Comparison of ENCODE assay signal across 21 cellular contexts in genomic region chr4:46254788-46255187, GRCh38.
DNase-seq lines count a peak whose midpoint lies in the region; ATAC-seq, FAIRE-seq and TF ChIP-seq lines count a peak whose summit lies in the region.
"Had no signal": no experiment of that assay in that cellular context is flagged by ENCODE, and none has a peak within 500 bp of the region (broad histone marks: within the 10 kb centered on the region; RNA-seq: fewer than 3 reads in every experiment).

No MANE protein-coding gene starts in this region.

- H3K4me3 ChIP-seq in K562, result no peak overlapping the region
- H3K4me3 ChIP-seq: colonic mucosa, heart left ventricle had no signal

- H2AFZ ChIP-seq in K562 (ENCODE audit: low read depth, low read length), result no peak overlapping the region

- no peak overlapping the region for H3K27ac ChIP-seq in K562 (ENCODE audit: extremely low read depth, low read depth, low read length)
- H3K27ac ChIP-seq: colonic mucosa, heart left ventricle had no signal

- no peak overlapping the region for H3K9ac ChIP-seq in K562 (ENCODE audit: insufficient read depth in 1 of 2, low read depth in 2 of 2, low read length in 2 of 2)

- 0% methylated on average over 1 of the region's 1 CpG for WGBS in K562 (ENCODE audit: insufficient coverage, low coverage, missing lambda C conversion rate)

- ATAC-seq in GM19324 (IDR thresholded peaks at IDR 0.05; ENCODE audit: low FRiP score, unreplicated experiment) (peak; percentile 49), K562 (no peak)
- ATAC-seq: heart left ventricle, Right ventricle myocardium inferior, WTC11 had no signal

- H3K27ac Mint-ChIP-seq in activated naive CD4-positive, alpha-beta T cell treated with anti-CD3 and anti-CD28 coated beads for 36 hours, result no peak overlapping the region
- H3K27ac Mint-ChIP-seq: activated naive CD8-positive, alpha-beta T cell treated with anti-CD3 and anti-CD28 coated beads, Interleukin-2, amount 10 ng/mL, durations not matched to agents 7 days and 5 days; activated T-helper 2 cell treated with anti-CD3 and anti-CD28 coated beads, Interferon-gamma antibody, Interleukin-2, Interleukin-4, amounts not matched to agents 10 μg/mL and 5 μg/mL and 100 μg/mL, durations not matched to agents 14 hours and 24 hours and 36 hours; WTC11 had no signal

- no peaks in the 10 kb centered on the region for H3K36me3 Mint-ChIP-seq in activated naive CD4-positive, alpha-beta T cell treated with anti-CD3 and anti-CD28 coated beads for 36 hours (ENCODE audit: low read depth)
- H3K36me3 Mint-ChIP-seq: activated naive CD8-positive, alpha-beta T cell treated with anti-CD3 and anti-CD28 coated beads, Interleukin-2, amount 10 ng/mL, durations not matched to agents 7 days and 5 days; WTC11 had no signal

- H3K9me3 ChIP-seq in K562 (replicated peaks; ENCODE audit: control insufficient read depth, insufficient read depth, low read depth, low read length), result no peaks in the 10 kb centered on the region; the same call in 1 of the 2 replicates
- H3K9me3 ChIP-seq: colonic mucosa, heart left ventricle had no signal

- intact Hi-C loops in K562 (cut with micrococcal nuclease), result no loop called here
- intact Hi-C loops in activated naive CD4-positive, alpha-beta T cell treated with anti-CD3 and anti-CD28 coated beads for 36 hours (cut with micrococcal nuclease), result no loop called here

- no peaks in the 10 kb centered on the region for H3K9me1 ChIP-seq in K562 (ENCODE audit: control insufficient read depth, insufficient read depth, low read length)

- in situ Hi-C loops in K562 (cut with MboI), result no loop called here

- no peak for TF ChIP-seq RAD21 in K562 (CRISPR knock-in tag; conservative IDR thresholded peaks at IDR 0.05 in 1 of 2, IDR thresholded peaks at IDR 0.05 in 1 of 2)

- H3K27me3 Mint-ChIP-seq in activated naive CD4-positive, alpha-beta T cell treated with anti-CD3 and anti-CD28 coated beads for 36 hours (ENCODE audit: low read depth), result no peaks in the 10 kb centered on the region
- H3K27me3 Mint-ChIP-seq: activated naive CD8-positive, alpha-beta T cell treated with anti-CD3 and anti-CD28 coated beads, Interleukin-2, amount 10 ng/mL, durations not matched to agents 7 days and 5 days had no signal

- no peak overlapping the region for H3K4me3 Mint-ChIP-seq in activated naive CD4-positive, alpha-beta T cell treated with anti-CD3 and anti-CD28 coated beads for 36 hours
- H3K4me3 Mint-ChIP-seq: activated naive CD8-positive, alpha-beta T cell treated with anti-CD3 and anti-CD28 coated beads, Interleukin-2, amount 10 ng/mL, durations not matched to agents 7 days and 5 days; WTC11 had no signal

- TF ChIP-seq CTCF in K562 (IDR thresholded peaks at IDR 0.05 in 2 of 3, conservative IDR thresholded peaks at IDR 0.05 in 1 of 3; ENCODE audit: insufficient read depth in 2 of 3, low read depth in 1 of 3, low read length in 3 of 3) (no peak), D721Med (IDR thresholded peaks at IDR 0.05; ENCODE audit: insufficient read depth, missing control alignments) (no peak)

- no peaks in the 10 kb centered on the region for H3K4me1 ChIP-seq in K562 (replicated peaks in 1 of 2; ENCODE audit: control insufficient read depth in 2 of 2, insufficient read depth in 2 of 2, low read length in 2 of 2)
- H3K4me1 ChIP-seq: colonic mucosa, heart left ventricle had no signal

- no peak for TF ChIP-seq EP300 in K562 (IDR thresholded peaks at IDR 0.05; ENCODE audit: low read length)

- no peaks in the 10 kb centered on the region for H3K27me3 ChIP-seq in K562 (ENCODE audit: control insufficient read depth in 2 of 2, insufficient read depth in 2 of 2, low read length in 2 of 2)
- H3K27me3 ChIP-seq: colonic mucosa, heart left ventricle had no signal

- CTCF ChIA-PET in K562 (lab: Yijun Ruan, JAX; ENCODE audit: low intra/inter-chr PET ratio), result no interaction called here
- CTCF ChIA-PET in activated naive CD4-positive, alpha-beta T cell treated with anti-CD3 and anti-CD28 coated beads for 36 hours (lab: Charles Lee), result interaction anchor here (0.7 kb wide), 1 partner anchor 46 kb away, joined by 3 read pairs; no protein-coding TSS in a partner anchor

- peaks cover 5% of the 10 kb centered on the region for H3K9me3 Mint-ChIP-seq in activated naive CD4-positive, alpha-beta T cell treated with anti-CD3 and anti-CD28 coated beads for 36 hours
- H3K9me3 Mint-ChIP-seq: activated naive CD8-positive, alpha-beta T cell treated with anti-CD3 and anti-CD28 coated beads, Interleukin-2, amount 10 ng/mL, durations not matched to agents 7 days and 5 days; WTC11 had no signal

- H3K79me2 ChIP-seq in K562 (ENCODE audit: control insufficient read depth, insufficient read depth, low read length), result no peaks in the 10 kb centered on the region

- DNase-seq in NCI-H226, result peak; percentile 2
- DNase-seq in K562 (ENCODE audit: extremely low read depth in 1 of 4, low spot score in 3 of 4), result no peak
- peak; percentile 4 for DNase-seq in kidney glomerular epithelial cell (lab: John Stamatoyannopoulos, UW)
- no peak for DNase-seq in activated naive CD4-positive, alpha-beta T cell treated with anti-CD3 and anti-CD28 coated beads for 36 hours
- no peak for DNase-seq in D721Med (ENCODE audit: insufficient read length, low spot score)
- DNase-seq in NCI-H128 (lab: John Stamatoyannopoulos, UW; ENCODE audit: unreplicated experiment), result no peak
- no peak for DNase-seq in NCI-H82 (lab: John Stamatoyannopoulos, UW)
- DNase-seq: ACHN; activated CD4-positive, alpha-beta T cell treated with anti-CD3 and anti-CD28 coated beads, Interleukin-2, amount 50 U/mL, for 4 hours; activated CD8-positive, alpha-beta memory T cell treated with anti-CD3 and anti-CD28 coated beads, Interleukin-2, amount 50 U/mL, for 4 hours; activated naive CD8-positive, alpha-beta T cell treated with anti-CD3 and anti-CD28 coated beads, Interleukin-2, amount 10 ng/mL, durations not matched to agents 7 days and 5 days; C1 segment of cervical spinal cord; colonic mucosa; heart left ventricle; NCI-H1436 treated with DMSO at 0.1 percent for 48 hours; NCI-H526 treated with DMSO at 0.1 percent for 48 hours; T-helper 9 cell had no signal

- no peaks in the 10 kb centered on the region for H3K4me1 Mint-ChIP-seq in activated naive CD4-positive, alpha-beta T cell treated with anti-CD3 and anti-CD28 coated beads for 36 hours (ENCODE audit: low read depth)
- H3K4me1 Mint-ChIP-seq: activated naive CD8-positive, alpha-beta T cell treated with anti-CD3 and anti-CD28 coated beads, Interleukin-2, amount 10 ng/mL, durations not matched to agents 7 days and 5 days; WTC11 had no signal

- BruUV-seq in K562 (replicated peaks; lab: Mats Ljungman, UMichigan), result no TSS peak

- TF ChIP-seq POLR2A in K562 (conservative IDR thresholded peaks at IDR 0.05), result no peak

- no peak overlapping the region for H3K4me2 ChIP-seq in K562 (ENCODE audit: insufficient read depth, low read length)

- no peaks in the 10 kb centered on the region for H4K20me1 ChIP-seq in K562 (replicated peaks; ENCODE audit: control insufficient read depth, insufficient read depth, low read length)

- POLR2A ChIA-PET in K562 (lab: Yijun Ruan, JAX), result no interaction called here

- H3K36me3 ChIP-seq in K562 (ENCODE audit: control insufficient read depth, insufficient read depth, low read length), result no peaks in the 10 kb centered on the region
- H3K36me3 ChIP-seq: colonic mucosa, heart left ventricle had no signal

- FAIRE-seq in K562 (lab: Jason Lieb, UNC) (no peak), D721Med (lab: Jason Lieb, UNC) (no peak)

TF ChIP-seq in K562, 482 proteins besides CTCF, POLR2A, EP300 and RAD21:
- TF ChIP-seq SFPQ (IDR thresholded peaks at IDR 0.05; ENCODE audit: low read depth, low read length) (no peak), HMBOX1 (IDR thresholded peaks at IDR 0.05) (peak; percentile 26; the same call in 1 of the 2 replicates), FOSL1 (tag; conservative IDR thresholded peaks at IDR 0.05) (0 out of 2 replicates have a peak, but pooled peaks have one; percentile 19)
TF ChIP-seq in K562: peak in this region for 2.

Comparison
In these comparisons a context has a peak if more than half of its experiments do, and no peak if none do; other contexts are left out.
1. DNase-seq: peak in NCI-H226 (single experiment) and kidney glomerular epithelial cell (single experiment); none in K562 (0 of 4), activated naive CD4-positive, alpha-beta T cell treated with anti-CD3 and anti-CD28 coated beads for 36 hours (single experiment), D721Med (single experiment), NCI-H128 (single experiment) and NCI-H82 (single experiment).